ENCODE assay signal across 25 cellular contexts in genomic region chr18:74266161-74266560, GRCh38. TPM values are rescaled to one million over a fixed set of nuclear protein-coding genes. Genes with fewer than 3 reads are reported as not detected.
DNase-seq lines count a peak whose midpoint lies in the region; ATAC-seq, FAIRE-seq and TF ChIP-seq lines count a peak whose summit lies in the region.
"Had no signal": no experiment of that assay in that cellular context is flagged by ENCODE, and none has a peak within 500 bp of the region (broad histone marks: within the 10 kb centered on the region; RNA-seq: fewer than 3 reads in every experiment).

No MANE protein-coding gene starts in this region.

- H3K4me1 ChIP-seq in A549 (peaks cover 17% of the 10 kb centered on the region), HepG2 (ENCODE audit: insufficient read depth, low read length) (peaks cover 70% of the 10 kb centered on the region), right atrium auricular region (peaks cover 0 to 23% of the 10 kb centered on the region in 2 donors)
- H3K4me1 ChIP-seq: BLaER1 treated with 17β-estradiol and CSF1 and Interleukin-3, amounts not matched to agents 10 nM and 100 nM had no signal

- H3K4me2 ChIP-seq in A549 (peak overlapping the region; percentile 28), HepG2 (ENCODE audit: low read depth, low read length) (peak overlapping the region; percentile 61)
- H3K4me2 ChIP-seq: BLaER1 treated with 17β-estradiol and CSF1 and Interleukin-3, amounts not matched to agents 10 nM and 100 nM had no signal

- no peaks in the 10 kb centered on the region for H3K27me3 ChIP-seq in bronchial epithelial cell (ENCODE audit: control insufficient read depth, insufficient read depth, low read length)
- H3K27me3 ChIP-seq in HepG2 (ENCODE audit: control insufficient read depth in 1 of 2, insufficient read depth in 2 of 2, low read length in 2 of 2), result no peaks in the 10 kb centered on the region
- no peaks in the 10 kb centered on the region for H3K27me3 ChIP-seq in right atrium auricular region
- H3K27me3 ChIP-seq: BLaER1 treated with 17β-estradiol and CSF1 and Interleukin-3, amounts not matched to agents 10 nM and 100 nM; upper lobe of left lung had no signal

- H3K36me3 ChIP-seq in bronchial epithelial cell (ENCODE audit: control insufficient read depth, insufficient read depth, low read length) (no peaks in the 10 kb centered on the region), HepG2 (replicated peaks in 1 of 2; ENCODE audit: control insufficient read depth in 1 of 2, insufficient read depth in 2 of 2, low read length in 2 of 2) (peaks cover 5 to 19% of the 10 kb centered on the region in 2 experiments; a peak in 4 of 5 replicates), right atrium auricular region (peaks cover 10% of the 10 kb centered on the region)

- POLR2A ChIA-PET in A549 (lab: Yijun Ruan, JAX), result no interaction called here
- POLR2A ChIA-PET in HepG2 (lab: Yijun Ruan, JAX), result interaction anchor here (2.6 kb wide), 1 partner anchor 11 kb away, joined by 5 read pairs; no protein-coding TSS in a partner anchor

- TF ChIP-seq RAD21 in A549 (conservative IDR thresholded peaks at IDR 0.05 in 1 of 2, IDR thresholded peaks at IDR 0.05 in 1 of 2), result no peak
- TF ChIP-seq RAD21 in HepG2 (CRISPR knock-in tag; IDR thresholded peaks at IDR 0.05), result no peak

- BruUV-seq in HepG2 (replicated peaks; lab: Mats Ljungman, UMichigan), result no TSS peak

- H3K9ac ChIP-seq in HepG2 (ENCODE audit: insufficient read depth, low read depth, low read length), result peak overlapping the region; percentile 44
- H3K9ac ChIP-seq: BLaER1 treated with 17β-estradiol and CSF1 and Interleukin-3, amounts not matched to agents 10 nM and 100 nM had no signal

- H4K20me1 ChIP-seq in HepG2 (ENCODE audit: insufficient read depth, low read length), result no peaks in the 10 kb centered on the region

- 55% methylated on average over 9 of the region's 9 CpGs for WGBS in A549 (ENCODE audit: missing lambda C conversion rate)
- 8% methylated on average over 9 of the region's 9 CpGs for WGBS in HepG2 (ENCODE audit: low lambda C conversion rate)

- FAIRE-seq in A549 (lab: Jason Lieb, UNC), result no peak
- FAIRE-seq in bronchial epithelial cell (lab: Jason Lieb, UNC), result no peak
- FAIRE-seq in HepG2 (lab: Jason Lieb, UNC), result no peak
- FAIRE-seq: A204.1 had no signal

- H3K9me3 ChIP-seq in A549 (no peaks in the 10 kb centered on the region), HepG2 (ENCODE audit: low read length) (no peaks in the 10 kb centered on the region), right atrium auricular region (no peaks in the 10 kb centered on the region)
- H3K9me3 ChIP-seq: BLaER1 treated with 17β-estradiol and CSF1 and Interleukin-3, amounts not matched to agents 10 nM and 100 nM; upper lobe of left lung had no signal

- no peak for TF ChIP-seq POLR2A in A549 (IDR thresholded peaks at IDR 0.05; ENCODE audit: low read length)
- TF ChIP-seq POLR2A in HepG2 (IDR thresholded peaks at IDR 0.05; ENCODE audit: insufficient read depth in 1 of 2, low read depth in 2 of 2, low read length in 2 of 2), result no peak

- ATAC-seq in A549 (peak; percentile 76; a peak in 5 of 6 replicates), HepG2 (peak; percentile 92), SK-N-SH treated with all-trans-retinoic acid at 6 μM for 48 hours (no peak)
- ATAC-seq: stimulated activated naive CD8-positive, alpha-beta T cell treated with anti-CD3 and anti-CD28 coated beads, Interleukin-15, amount 100 ng/mL, for 72 hours had no signal

- in situ Hi-C loops in HepG2 (cut with HindIII; ENCODE audit: extremely low pct_ligation_motif_present, low pct_unique_long_range_greater_than_20kb), result no loop called here

- peak in 1 of 2 experiments; percentile 26 for DNase-seq in A549 (ENCODE audit: low read depth in 1 of 2, low spot score in 1 of 2)
- peak; percentile 76 for DNase-seq in NCI-H460 (ENCODE audit: extremely low read depth, low read depth)
- peak; percentile 85 for DNase-seq in bronchial epithelial cell (ENCODE audit: low read depth)
- peak; percentile 85 for DNase-seq in HepG2 (ENCODE audit: low spot score)
- no peak for DNase-seq in right atrium auricular region (ENCODE audit: low spot score)
- DNase-seq in hypothalamus (lab: John Stamatoyannopoulos, UW), result no peak
- DNase-seq in SW 1271 (lab: John Stamatoyannopoulos, UW), result no peak
- DNase-seq: activated CD4-positive, alpha-beta T cell treated with anti-CD3 and anti-CD28 coated beads, Interleukin-2, amount 10 ng/mL, durations not matched to agents 24 days and 14 days; activated CD8-positive, alpha-beta memory T cell treated with anti-CD3 and anti-CD28 coated beads, Interleukin-2, amount 50 U/mL, for 48 hours; activated effector memory CD4-positive, alpha-beta T cell treated with anti-CD3 and anti-CD28 coated beads, Interleukin-2, amount 50 U/mL, for 16 hours; DMS153; effector CD8-positive, alpha-beta T cell; immature natural killer cell; Kasumi-1; naive B cell; NCI-H1092 treated with DMSO at 0.1 percent for 48 hours; NCI-H2029 treated with DMSO at 0.1 percent for 48 hours; NCI-H446; stimulated activated CD4-positive, alpha-beta T cell treated with anti-CD3 and anti-CD28 coated beads, Interleukin-1b, Interleukin-23, amount 100 ng/mL, for 48 hours; stimulated activated naive CD8-positive, alpha-beta T cell treated with anti-CD3 and anti-CD28 coated beads, Interleukin-15, amount 100 ng/mL, for 72 hours; upper lobe of left lung had no signal

- peak overlapping the region in 1 of 2 experiments; percentile 52; a peak in 3 of 6 replicates for H3K27ac ChIP-seq in A549
- H3K27ac ChIP-seq in HepG2 (ENCODE audit: extremely low read length, insufficient read depth, low read length), result peak overlapping the region; percentile 77
- no peak overlapping the region for H3K27ac ChIP-seq in right atrium auricular region
- H3K27ac ChIP-seq: BLaER1 treated with 17β-estradiol and CSF1 and Interleukin-3, amounts not matched to agents 10 nM and 100 nM had no signal

- H3K4me3 ChIP-seq in A549, result no peak overlapping the region
- no peak overlapping the region for H3K4me3 ChIP-seq in bronchial epithelial cell (ENCODE audit: low read depth, low read length)
- H3K4me3 ChIP-seq in HepG2 (replicated peaks in 1 of 3; ENCODE audit: insufficient read depth in 1 of 3, low read depth in 2 of 3, low read length in 3 of 3), result peak overlapping the region in 1 of 3 experiments; percentile 20; a peak in 2 of 6 replicates
- no peak overlapping the region for H3K4me3 ChIP-seq in right atrium auricular region
- H3K4me3 ChIP-seq: BLaER1 treated with 17β-estradiol and CSF1 and Interleukin-3, amounts not matched to agents 10 nM and 100 nM; upper lobe of left lung had no signal

- no peak overlapping the region for H2AFZ ChIP-seq in HepG2 (ENCODE audit: low read length)

- TF ChIP-seq CTCF in A549 (IDR thresholded peaks at IDR 0.05) (no peak), bronchial epithelial cell (IDR thresholded peaks at IDR 0.05; ENCODE audit: insufficient read depth, low read length, severe bottlenecking) (no peak), HepG2 (CRISPR knock-in tag; IDR thresholded peaks at IDR 0.05) (no peak), right atrium auricular region (IDR thresholded peaks at IDR 0.05) (no peak)

- TF ChIP-seq EP300 in A549 (IDR thresholded peaks at IDR 0.05), result no peak
- TF ChIP-seq EP300 in HepG2 (IDR thresholded peaks at IDR 0.05; ENCODE audit: low read depth in 2 of 2, low read length in 2 of 2), result peak in 1 of 2 experiments; percentile 25; a peak in 1 of 4 replicates
- TF ChIP-seq EP300 in HepG2 (CRISPR knock-in tag; IDR thresholded peaks at IDR 0.05; ENCODE audit: borderline replicate concordance), result no peak

- intact Hi-C loops in HepG2 (cut with micrococcal nuclease; ENCODE audit: unreplicated experiment), result loop anchor here (1.0 to 5.0 kb wide), 2 partner anchors 12 to 34 kb away; no protein-coding TSS in a partner anchor

- CTCF ChIA-PET in A549 (lab: Yijun Ruan, JAX) (no interaction called here), HepG2 (lab: Yijun Ruan, JAX; ENCODE audit: low intra/inter-chr PET ratio, low total read pairs) (no interaction called here)

- H3K79me2 ChIP-seq in HepG2 (ENCODE audit: insufficient read depth, low read length), result peaks cover 63% of the 10 kb centered on the region

RNA-seq across cellular contexts. Expression of gene CYB5A, which starts 25.6 kb away (rescaled TPM):
- polyA plus RNA-seq in A549 (2011; rRNA removed) (132 and 134 TPM in 2 replicates), A549 (2017; fragmentation: RNase III; extraction: RNeasy Plus Mini Kit Qiagen cat#74134 plus additional on column Dnase treatment) (227 to 287 TPM (median 267 TPM) in 3 replicates), HepG2 (2011; rRNA removed) (215 and 233 TPM in 2 replicates)
- polyA plus RNA-seq in A549 (2012; cell fraction: cytosol; rRNA removed), result 112 and 145 TPM in 2 replicates
- polyA plus RNA-seq in A549 (2012; cell fraction: nucleus; rRNA removed), result 49.4 and 73.1 TPM in 2 replicates
- 38.3 and 46.0 TPM in 2 replicates for polyA minus RNA-seq in A549 (2011; rRNA and poly(A)+ RNA removed)
- total RNA-seq in NCI-H460 (2014; rRNA removed; shearing (Covaris generic)), result 72.0 and 84.4 TPM in 2 replicates
- polyA plus RNA-seq in NCI-H460 (2014; cell fraction: nucleus; rRNA removed), result 29.2 and 48.9 TPM in 2 replicates
- total RNA-seq in bronchial epithelial cell (53.2 and 66.3 TPM in 2 replicates), HepG2 (2016; rRNA removed; fragmentation: Illumina TruSeq; extraction: Trizol) (356 and 411 TPM in 2 replicates), right atrium auricular region (10 to 100 TPM; 71.3 to 73.5 TPM)
- total RNA-seq in HepG2 (2016; cell fraction: cytosol; rRNA removed; fragmentation: Illumina TruSeq; extraction: Trizol; ENCODE audit: low read depth), result 374 and 466 TPM in 2 replicates
- 373 and 443 TPM in 2 replicates for total RNA-seq in HepG2 (2016; cell fraction: insoluble cytoplasmic fraction; rRNA removed; fragmentation: Illumina TruSeq; extraction: Trizol)
- total RNA-seq in HepG2 (2016; cell fraction: membrane; rRNA removed; fragmentation: Illumina TruSeq; extraction: Trizol), result 360 and 432 TPM in 2 replicates
- total RNA-seq in HepG2 (2016; cell fraction: nucleus; rRNA removed; fragmentation: Illumina TruSeq; extraction: Trizol), result 129 and 140 TPM in 2 replicates
- 375 and 416 TPM in 2 replicates for polyA plus RNA-seq in HepG2 (2011; cell fraction: cytosol; rRNA removed)
- 94.1 and 130 TPM in 2 replicates for polyA plus RNA-seq in HepG2 (2011; cell fraction: nucleus; rRNA removed)
- polyA plus RNA-seq in HepG2 (2012), result 216 and 218 TPM in 2 replicates
- 479 and 611 TPM in 2 replicates for polyA plus RNA-seq in HepG2 (2016; cell fraction: cytosol; fragmentation: Illumina TruSeq; extraction: Trizol; ENCODE audit: low read depth)
- polyA plus RNA-seq in HepG2 (2016; cell fraction: insoluble cytoplasmic fraction; fragmentation: Illumina TruSeq; extraction: Trizol; ENCODE audit: low read depth), result 473 and 479 TPM in 2 replicates
- polyA plus RNA-seq in HepG2 (2016; cell fraction: membrane; fragmentation: Illumina TruSeq; extraction: Trizol; ENCODE audit: low read depth), result 378 and 460 TPM in 2 replicates
- 240 and 246 TPM in 2 replicates for polyA plus RNA-seq in HepG2 (2016; cell fraction: nucleus; fragmentation: Illumina TruSeq; extraction: Trizol; ENCODE audit: insufficient read depth, low read depth)
- 0.14 and 63.3 TPM in 2 replicates for polyA minus RNA-seq in HepG2 (2011; rRNA and poly(A)+ RNA removed; ENCODE audit: low replicate concordance)
- polyA minus RNA-seq in HepG2 (2011; cell fraction: cytosol; rRNA and poly(A)+ RNA removed), result 74.5 and 95.0 TPM in 2 replicates
- polyA minus RNA-seq in HepG2 (2011; cell fraction: nucleus; rRNA and poly(A)+ RNA removed), result 40.4 and 58.9 TPM in 2 replicates

RNA-seq across cellular contexts. Expression of gene C18orf63, which starts 49.5 kb away (rescaled TPM):
- polyA plus RNA-seq in A549 (2011; rRNA removed) (not detected in 2 replicates), A549 (2017; fragmentation: RNase III; extraction: RNeasy Plus Mini Kit Qiagen cat#74134 plus additional on column Dnase treatment) (not detected in 3 replicates), HepG2 (2011; rRNA removed) (0.01 TPM in 1 of 2 replicates, not detected in the other)
- not detected in 2 replicates for polyA plus RNA-seq in A549 (2012; cell fraction: cytosol; rRNA removed)
- polyA plus RNA-seq in A549 (2012; cell fraction: nucleus; rRNA removed), result not detected in 2 replicates
- not detected in 2 replicates for polyA minus RNA-seq in A549 (2011; rRNA and poly(A)+ RNA removed)
- total RNA-seq in NCI-H460 (2014; rRNA removed; shearing (Covaris generic)), result not detected in 2 replicates
- polyA plus RNA-seq in NCI-H460 (2014; cell fraction: nucleus; rRNA removed), result not detected in 2 replicates
- total RNA-seq in bronchial epithelial cell (not detected in 2 replicates), HepG2 (2016; rRNA removed; fragmentation: Illumina TruSeq; extraction: Trizol) (not detected in 2 replicates), right atrium auricular region (not detected)
- total RNA-seq in HepG2 (2016; cell fraction: cytosol; rRNA removed; fragmentation: Illumina TruSeq; extraction: Trizol; ENCODE audit: low read depth), result not detected in 2 replicates
- not detected in 2 replicates for total RNA-seq in HepG2 (2016; cell fraction: insoluble cytoplasmic fraction; rRNA removed; fragmentation: Illumina TruSeq; extraction: Trizol)
- total RNA-seq in HepG2 (2016; cell fraction: membrane; rRNA removed; fragmentation: Illumina TruSeq; extraction: Trizol), result not detected in 2 replicates
- not detected in 2 replicates for total RNA-seq in HepG2 (2016; cell fraction: nucleus; rRNA removed; fragmentation: Illumina TruSeq; extraction: Trizol)
- not detected in 2 replicates for polyA plus RNA-seq in HepG2 (2011; cell fraction: cytosol; rRNA removed)
- not detected in 2 replicates for polyA plus RNA-seq in HepG2 (2011; cell fraction: nucleus; rRNA removed)
- polyA plus RNA-seq in HepG2 (2012), result not detected in 2 replicates
- not detected in 2 replicates for polyA plus RNA-seq in HepG2 (2016; cell fraction: cytosol; fragmentation: Illumina TruSeq; extraction: Trizol; ENCODE audit: low read depth)
- not detected in 2 replicates for polyA plus RNA-seq in HepG2 (2016; cell fraction: insoluble cytoplasmic fraction; fragmentation: Illumina TruSeq; extraction: Trizol; ENCODE audit: low read depth)
- not detected in 2 replicates for polyA plus RNA-seq in HepG2 (2016; cell fraction: membrane; fragmentation: Illumina TruSeq; extraction: Trizol; ENCODE audit: low read depth)
- not detected in 2 replicates for polyA plus RNA-seq in HepG2 (2016; cell fraction: nucleus; fragmentation: Illumina TruSeq; extraction: Trizol; ENCODE audit: insufficient read depth, low read depth)
- not detected in 2 replicates for polyA minus RNA-seq in HepG2 (2011; rRNA and poly(A)+ RNA removed; ENCODE audit: low replicate concordance)
- polyA minus RNA-seq in HepG2 (2011; cell fraction: cytosol; rRNA and poly(A)+ RNA removed), result not detected in 2 replicates
- not detected in 2 replicates for polyA minus RNA-seq in HepG2 (2011; cell fraction: nucleus; rRNA and poly(A)+ RNA removed)
- total RNA-seq: activated CD4-positive, alpha-beta T cell treated with anti-CD3 and anti-CD28 coated beads, Interleukin-2, amount 10 ng/mL, durations not matched to agents 24 days and 14 days; osteocyte had no signal
- polyA plus RNA-seq: immature natural killer cell had no signal

Comparison
In these comparisons a context has a peak if more than half of its experiments do, and no peak if none do; other contexts are left out.
1. DNase-seq: peak in NCI-H460 (single experiment), bronchial epithelial cell (single experiment) and HepG2 (single experiment); none in right atrium auricular region (single experiment), hypothalamus (0 of 51) and SW 1271 (0 of 2).
2. Of the 38 proteins assayed by ChIP-seq in both HepG2 and A549: peak only in HepG2: FOSL2, HDAC2, JUN, MAX and SMC3; only in A549: none; in both: none; in neither: 32; mixed calls (peak in some experiments, not most) for 1.